9 cellular contexts compared by ENCODE assay signal in genomic region chr5:9716838-9717281, GRCh38.
DNase-seq lines count a peak whose midpoint lies in the region; ATAC-seq and TF ChIP-seq lines count a peak whose summit lies in the region.
"Had no signal": no experiment of that assay in that cellular context is flagged by ENCODE, and none has a peak within 500 bp of the region (broad histone marks: within the 10 kb centered on the region; RNA-seq: fewer than 3 reads in every experiment).

No MANE protein-coding gene starts in this region.

- H3K9me2 ChIP-seq in OCI-LY7 (ENCODE audit: insufficient read depth, low read length), result no peaks in the 10 kb centered on the region
- no peaks in the 10 kb centered on the region for H3K9me2 ChIP-seq in hepatocyte (replicated peaks; ENCODE audit: insufficient read depth)

- POLR2A ChIA-PET in OCI-LY7 (lab: Charles Lee), result interaction anchor here (0.6 kb wide), 1 partner anchor 918 kb away, joined by 4 read pairs; no protein-coding TSS in a partner anchor
- POLR2A ChIA-PET in activated CD8-positive, alpha-beta T cell treated with anti-CD3 and anti-CD28 coated beads, Interleukin-2, amount 10 ng/mL, durations not matched to agents 7 days and 5 days (lab: Charles Lee), result no interaction called here

- CTCF ChIA-PET in OCI-LY7 (lab: Charles Lee; ENCODE audit: unreplicated experiment), result no interaction called here
- CTCF ChIA-PET in activated CD8-positive, alpha-beta T cell treated with anti-CD3 and anti-CD28 coated beads, Interleukin-2, amount 10 ng/mL, durations not matched to agents 7 days and 5 days (lab: Charles Lee), result no interaction called here

- no peak for TF ChIP-seq CTCF in OCI-LY7 (conservative IDR thresholded peaks at IDR 0.05; ENCODE audit: low read length)
- no peak for TF ChIP-seq CTCF in hepatocyte (IDR thresholded peaks at IDR 0.05; ENCODE audit: poor library complexity)
- TF ChIP-seq CTCF in right lobe of liver (IDR thresholded peaks at IDR 0.05), result no peak

- peak; percentile 92 for ATAC-seq in GM18861 (IDR thresholded peaks at IDR 0.05; ENCODE audit: unreplicated experiment)
- peak; percentile 82 for ATAC-seq in HG02763 (IDR thresholded peaks at IDR 0.05; ENCODE audit: unreplicated experiment)
- ATAC-seq in activated CD8-positive, alpha-beta T cell treated with anti-CD3 and anti-CD28 coated beads, Interleukin-2, amount 10 ng/mL, durations not matched to agents 7 days and 5 days, result no peak
- no peak for ATAC-seq in right lobe of liver

- H3K4me1 Mint-ChIP-seq in activated CD8-positive, alpha-beta T cell treated with anti-CD3 and anti-CD28 coated beads, Interleukin-2, amount 10 ng/mL, durations not matched to agents 7 days and 5 days (ENCODE audit: low read depth), result no peaks in the 10 kb centered on the region

- H4K20me1 ChIP-seq in OCI-LY7 (ENCODE audit: insufficient read depth, low read length) (no peaks in the 10 kb centered on the region), hepatocyte (ENCODE audit: insufficient read depth, poor library complexity, severe bottlenecking) (no peaks in the 10 kb centered on the region)

- no peak overlapping the region for H3K4me3 Mint-ChIP-seq in activated CD8-positive, alpha-beta T cell treated with anti-CD3 and anti-CD28 coated beads, Interleukin-2, amount 10 ng/mL, durations not matched to agents 7 days and 5 days

- H3K27ac ChIP-seq in OCI-LY7 (ENCODE audit: low read depth, low read length, poor library complexity, severe bottlenecking) (no peak overlapping the region), hepatocyte (no peak overlapping the region), right lobe of liver (no peak overlapping the region)

- H3K79me2 ChIP-seq in OCI-LY7 (ENCODE audit: insufficient read depth, low read depth, low read length) (no peaks in the 10 kb centered on the region), hepatocyte (no peaks in the 10 kb centered on the region)

- H3K4me1 ChIP-seq in OCI-LY7 (ENCODE audit: insufficient read depth, low read length, poor library complexity, severe bottlenecking) (peaks cover 6% of the 10 kb centered on the region), hepatocyte (ENCODE audit: insufficient read depth) (peaks cover 7% of the 10 kb centered on the region), right lobe of liver (no peaks in the 10 kb centered on the region)

- DNase-seq in OCI-LY7 (ENCODE audit: low spot score) (peak; percentile 3), kidney tubule cell (ENCODE audit: low spot score) (peak; percentile 1), hepatocyte (ENCODE audit: low spot score) (no peak), right lobe of liver (no peak), T-helper 9 cell (no peak)
- no peak for DNase-seq in activated CD8-positive, alpha-beta T cell treated with anti-CD3 and anti-CD28 coated beads, Interleukin-2, amount 10 ng/mL, durations not matched to agents 7 days and 5 days
- DNase-seq: NK-92 treated with Interleukin-12 subunit alpha and Interleukin-12 subunit beta, amount 100 ng/mL, for 24 hours had no signal

- H2AFZ ChIP-seq in OCI-LY7 (ENCODE audit: low read length) (no peak overlapping the region), hepatocyte (no peak overlapping the region)

- no peak for TF ChIP-seq POLR2A in right lobe of liver (IDR thresholded peaks at IDR 0.05)

- H3K4me3 ChIP-seq in OCI-LY7 (ENCODE audit: low read depth, low read length, poor library complexity, severe bottlenecking), result no peak overlapping the region
- H3K4me3 ChIP-seq in hepatocyte, result no peak overlapping the region
- H3K4me3 ChIP-seq in right lobe of liver, result no peak overlapping the region

- no peaks in the 10 kb centered on the region for H3K9me3 Mint-ChIP-seq in activated CD8-positive, alpha-beta T cell treated with anti-CD3 and anti-CD28 coated beads, Interleukin-2, amount 10 ng/mL, durations not matched to agents 7 days and 5 days (ENCODE audit: insufficient read depth)

- intact Hi-C loops in OCI-LY7 (cut with micrococcal nuclease; ENCODE audit: unreplicated experiment), result no loop called here
- intact Hi-C loops in right lobe of liver (cut with DNase I), result no loop called here

- no peaks in the 10 kb centered on the region for H3K27me3 ChIP-seq in hepatocyte
- no peaks in the 10 kb centered on the region for H3K27me3 ChIP-seq in right lobe of liver

- H3K36me3 Mint-ChIP-seq in activated CD8-positive, alpha-beta T cell treated with anti-CD3 and anti-CD28 coated beads, Interleukin-2, amount 10 ng/mL, durations not matched to agents 7 days and 5 days (ENCODE audit: low read depth), result no peaks in the 10 kb centered on the region

- H3K27ac Mint-ChIP-seq in activated CD8-positive, alpha-beta T cell treated with anti-CD3 and anti-CD28 coated beads, Interleukin-2, amount 10 ng/mL, durations not matched to agents 7 days and 5 days, result no peak overlapping the region

- H3K27me3 Mint-ChIP-seq in activated CD8-positive, alpha-beta T cell treated with anti-CD3 and anti-CD28 coated beads, Interleukin-2, amount 10 ng/mL, durations not matched to agents 7 days and 5 days (ENCODE audit: low read depth), result no peaks in the 10 kb centered on the region

- H3K9me3 ChIP-seq in OCI-LY7 (ENCODE audit: low read length), result no peaks in the 10 kb centered on the region
- H3K9me3 ChIP-seq in hepatocyte (ENCODE audit: low read depth), result no peaks in the 10 kb centered on the region
- H3K9me3 ChIP-seq in right lobe of liver, result no peaks in the 10 kb centered on the region

- BruUV-seq in OCI-LY7 (replicated peaks; lab: Mats Ljungman, UMichigan), result no TSS peak

- no peaks in the 10 kb centered on the region for H3K36me3 ChIP-seq in OCI-LY7 (ENCODE audit: insufficient read depth, low read length)
- no peaks in the 10 kb centered on the region for H3K36me3 ChIP-seq in hepatocyte (replicated peaks; ENCODE audit: insufficient read depth, low read depth)
- no peaks in the 10 kb centered on the region for H3K36me3 ChIP-seq in right lobe of liver

- 45% methylated on average over 5 of the region's 5 CpGs for WGBS in hepatocyte (ENCODE audit: low lambda C conversion rate, missing lambda C conversion rate)
- WGBS in right lobe of liver (ENCODE audit: insufficient coverage, low coverage, low lambda C conversion rate, missing lambda C conversion rate), result 36% methylated on average over 5 of the region's 5 CpGs

- no peak overlapping the region for H3K4me2 ChIP-seq in OCI-LY7 (ENCODE audit: low read length)
- H3K4me2 ChIP-seq in hepatocyte, result no peak overlapping the region

Comparison
In these comparisons a context has a peak if more than half of its experiments do, and no peak if none do; other contexts are left out.
1. ATAC-seq: peak in GM18861 (single experiment) and HG02763 (single experiment); none in activated CD8-positive, alpha-beta T cell treated with anti-CD3 and anti-CD28 coated beads, Interleukin-2, amount 10 ng/mL, durations not matched to agents 7 days and 5 days (single experiment) and right lobe of liver (0 of 4).
2. DNase-seq: peak in OCI-LY7 (single experiment) and kidney tubule cell (single experiment); none in activated CD8-positive, alpha-beta T cell treated with anti-CD3 and anti-CD28 coated beads, Interleukin-2, amount 10 ng/mL, durations not matched to agents 7 days and 5 days (single experiment), hepatocyte (single experiment), right lobe of liver (0 of 3) and T-helper 9 cell (single experiment).